Comparison of ENCODE assay signal across 10 cellular contexts in the genomic region with DNA sequence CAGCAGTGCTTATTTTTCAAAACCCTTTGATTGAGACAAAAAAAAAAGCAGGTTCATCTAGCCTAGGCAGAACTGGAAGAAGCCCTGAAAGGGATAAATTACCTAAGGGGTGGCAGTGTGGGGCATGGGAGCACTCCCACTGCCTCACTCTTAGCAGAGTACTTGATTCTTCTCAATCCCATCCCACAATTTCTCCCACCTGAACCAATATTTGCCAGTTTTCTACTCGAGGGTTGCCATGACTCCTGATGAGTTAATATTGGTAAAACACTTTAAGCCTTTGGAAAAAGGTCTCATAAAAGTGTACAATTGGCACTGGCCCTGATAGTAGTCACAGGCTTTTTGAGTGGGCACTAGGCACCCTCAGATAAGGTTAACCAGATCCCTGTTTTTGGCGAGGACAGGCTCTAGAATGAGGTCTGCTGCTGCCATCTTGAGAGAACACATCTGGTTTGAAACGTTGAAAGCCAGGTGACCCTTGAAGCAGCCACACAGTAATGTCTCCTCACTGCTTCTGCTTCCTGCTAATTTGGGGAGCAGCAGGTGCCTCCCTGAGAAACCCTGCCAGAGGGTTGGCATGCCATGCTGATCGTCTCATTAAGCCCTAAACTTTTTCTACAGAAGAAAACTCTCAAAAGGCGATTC.
DNase-seq lines count a peak whose midpoint lies in the region; ATAC-seq and TF ChIP-seq lines count a peak whose summit lies in the region.
"Had no signal": no experiment of that assay in that cellular context is flagged by ENCODE, and none has a peak within 500 bp of the region (broad histone marks: within the 10 kb centered on the region; RNA-seq: fewer than 3 reads in every experiment).

No MANE protein-coding gene starts in this region.

- H3K4me1 ChIP-seq in mucosa of rectum (ENCODE audit: control insufficient read depth in 2 of 2, insufficient read depth in 2 of 2, low read length in 2 of 2) (peaks cover 22 to 44% of the 10 kb centered on the region in 2 donors), upper lobe of left lung (peaks cover 22 to 44% (median 29%) of the 10 kb centered on the region in 4 donors)

- 55 to 65% methylated on average over 5 of the region's 5 CpGs for WGBS in upper lobe of left lung, 2 donors

- peak overlapping the region; percentile 78 to 98 (median 93) for H3K27ac Mint-ChIP-seq in brain
- H3K27ac Mint-ChIP-seq in activated T-cell treated with anti-CD3 and anti-CD28 coated beads, Interleukin-2, amount 50 U/mL, for 24 hours, result no peak overlapping the region

- H3K9me3 ChIP-seq in mucosa of rectum (ENCODE audit: control insufficient read depth in 2 of 2, low read length in 2 of 2) (no peaks in the 10 kb centered on the region), upper lobe of left lung (no peaks in the 10 kb centered on the region)

- H3K27ac ChIP-seq in mucosa of rectum (ENCODE audit: low read depth in 2 of 2, low read length in 2 of 2), result peak overlapping the region; percentile 67 to 82
- H3K27ac ChIP-seq in upper lobe of left lung, result peak overlapping the region; percentile 28 to 60 (median 58)

- peak overlapping the region in 1 of 2 donors; percentile 23 for H3K9ac ChIP-seq in mucosa of rectum (ENCODE audit: low read depth in 1 of 2, low read length in 2 of 2)

- peak; percentile 77 for DNase-seq in NCI-H82 (lab: John Stamatoyannopoulos, UW)
- no peak for DNase-seq in NCI-H82 treated with DMSO at 0.1 percent for 48 hours (lab: John Stamatoyannopoulos, UW; ENCODE audit: unreplicated experiment)
- no peak for DNase-seq in upper lobe of left lung
- DNase-seq in activated T-cell treated with anti-CD3 and anti-CD28 coated beads, Interleukin-2, amount 50 U/mL, for 24 hours, result no peak
- DNase-seq: activated effector memory CD4-positive, alpha-beta T cell treated with Interleukin-2 at 50 U/mL for 16 hours; T-helper 9 cell had no signal

- ATAC-seq in upper lobe of left lung (ENCODE audit: low FRiP score in 2 of 2) (no peak), GM21360 (IDR thresholded peaks at IDR 0.05; ENCODE audit: unreplicated experiment) (no peak), HG03354 (IDR thresholded peaks at IDR 0.05; ENCODE audit: poor library complexity, severe bottlenecking, unreplicated experiment) (no peak)

- peaks cover 0 to 4% (median 1%) of the 10 kb centered on the region in 5 experiments for H3K9me3 Mint-ChIP-seq in brain
- H3K9me3 Mint-ChIP-seq in activated T-cell treated with anti-CD3 and anti-CD28 coated beads, Interleukin-2, amount 50 U/mL, for 24 hours, result no peaks in the 10 kb centered on the region

- no peaks in the 10 kb centered on the region for H3K36me3 Mint-ChIP-seq in brain
- no peaks in the 10 kb centered on the region for H3K36me3 Mint-ChIP-seq in activated T-cell treated with anti-CD3 and anti-CD28 coated beads, Interleukin-2, amount 50 U/mL, for 24 hours (ENCODE audit: low read depth)

- no peaks in the 10 kb centered on the region for H3K27me3 ChIP-seq in mucosa of rectum (ENCODE audit: control insufficient read depth in 2 of 2, insufficient read depth in 2 of 2, low read length in 2 of 2)
- H3K27me3 ChIP-seq in upper lobe of left lung, result no peaks in the 10 kb centered on the region

- H3K27me3 Mint-ChIP-seq in brain, result no peaks in the 10 kb centered on the region
- no peaks in the 10 kb centered on the region for H3K27me3 Mint-ChIP-seq in activated T-cell treated with anti-CD3 and anti-CD28 coated beads, Interleukin-2, amount 50 U/mL, for 24 hours

- H3K4me3 ChIP-seq in mucosa of rectum (ENCODE audit: low read length in 2 of 2) (no peak overlapping the region), upper lobe of left lung (no peak overlapping the region)

- no peak for TF ChIP-seq POLR2A in upper lobe of left lung (IDR thresholded peaks at IDR 0.05)

- H3K36me3 ChIP-seq in mucosa of rectum (ENCODE audit: control insufficient read depth in 2 of 2, insufficient read depth in 2 of 2, low read length in 2 of 2) (no peaks in the 10 kb centered on the region), upper lobe of left lung (no peaks in the 10 kb centered on the region)

- TF ChIP-seq EP300 in upper lobe of left lung (IDR thresholded peaks at IDR 0.05), result no peak

- TF ChIP-seq CTCF in brain (conservative IDR thresholded peaks at IDR 0.05), result no peak
- TF ChIP-seq CTCF in upper lobe of left lung (IDR thresholded peaks at IDR 0.05), result no peak

- peak overlapping the region in 4 of 5 experiments; percentile 3 to 48 (median 26) for H3K4me3 Mint-ChIP-seq in brain
- no peak overlapping the region for H3K4me3 Mint-ChIP-seq in activated T-cell treated with anti-CD3 and anti-CD28 coated beads, Interleukin-2, amount 50 U/mL, for 24 hours

- peaks cover 86% of the 10 kb centered on the region for H3K4me1 Mint-ChIP-seq in brain
- peaks cover 27% of the 10 kb centered on the region for H3K4me1 Mint-ChIP-seq in activated T-cell treated with anti-CD3 and anti-CD28 coated beads, Interleukin-2, amount 50 U/mL, for 24 hours (ENCODE audit: low read depth)
